ENCODE assay signal across 1 cellular context in genomic region chr16:404971-405486, GRCh38.
TF ChIP-seq lines count a peak whose summit lies in the region.

No MANE protein-coding gene starts in this region.

TF ChIP-seq in H1, 55 proteins besides CTCF, POLR2A, EP300 and RAD21:
- no peak for TF ChIP-seq BACH1 (IDR thresholded peaks at IDR 0.05; ENCODE audit: low read length)
